ENCODE assay signal across 27 cellular contexts in the genomic region with DNA sequence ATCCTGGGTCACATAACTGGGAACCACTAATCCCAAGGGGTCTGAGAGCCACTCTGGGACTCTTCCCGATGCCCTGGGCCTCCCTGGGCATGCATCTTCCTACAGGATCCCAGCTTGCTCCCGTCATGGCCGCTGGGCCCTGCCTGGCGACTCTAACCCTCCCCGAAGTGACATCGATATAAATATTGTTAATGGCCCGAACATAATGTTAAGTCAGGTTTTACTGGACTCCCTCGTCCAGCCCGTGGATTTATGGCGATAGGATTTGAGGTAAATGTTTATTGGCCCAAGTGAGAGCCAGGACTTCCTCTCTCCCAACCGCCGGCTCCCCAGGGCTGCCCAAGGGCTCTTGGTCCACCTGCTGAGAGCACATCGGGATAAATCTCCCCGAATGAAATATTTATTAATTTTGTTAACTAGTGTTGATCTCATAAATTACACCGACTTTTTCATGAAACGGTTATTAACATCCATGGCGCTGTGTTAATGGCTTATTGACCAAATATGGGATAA.
DNase-seq lines count a peak whose midpoint lies in the region; ATAC-seq, FAIRE-seq and TF ChIP-seq lines count a peak whose summit lies in the region.
"Had no signal": no experiment of that assay in that cellular context is flagged by ENCODE, and none has a peak within 500 bp of the region (broad histone marks: within the 10 kb centered on the region; RNA-seq: fewer than 3 reads in every experiment).

No MANE protein-coding gene starts in this region.

- no peak overlapping the region for H3K4me2 ChIP-seq in SK-N-SH

- CTCF ChIA-PET in SK-N-SH (lab: Yijun Ruan, JAX), result interaction anchor here (1.2 kb wide), 1 partner anchor 37 kb away, joined by 3 read pairs; no protein-coding TSS in a partner anchor
- CTCF ChIA-PET in CD8-positive, alpha-beta memory T cell (lab: Charles Lee), result no interaction called here

- H3F3A ChIP-seq in SK-N-SH (replicated peaks; ENCODE audit: insufficient read depth), result no peaks in the 10 kb centered on the region

- no peaks in the 10 kb centered on the region for H4K20me1 ChIP-seq in SK-N-SH (ENCODE audit: insufficient read depth)
- H4K20me1 ChIP-seq: BLaER1 treated with 17β-estradiol and CSF1 and Interleukin-3, amounts not matched to agents 10 nM and 100 nM had no signal

- peak; percentile 10 for DNase-seq in SK-N-SH
- DNase-seq in CD14-positive monocyte (ENCODE audit: low spot score), result peak; percentile 19
- peak; percentile 49 for DNase-seq in kidney
- DNase-seq in posterior vena cava (ENCODE audit: low spot score), result peak; percentile 69
- DNase-seq in NCI-H446 (lab: John Stamatoyannopoulos, UW), result no peak
- DNase-seq in CD8-positive, alpha-beta memory T cell, result no peak
- no peak for DNase-seq in NK-92 (lab: John Stamatoyannopoulos, UW; ENCODE audit: unreplicated experiment)
- DNase-seq: ACHN; Calu3; CD8-positive, alpha-beta T cell; DMS153; KG1; NCI-H1092 treated with DMSO at 0.1 percent for 48 hours; NCI-H1436 treated with DMSO at 0.1 percent for 48 hours; NCI-H2029; NCI-H2171; NCI-H345; NCI-H524 treated with DMSO at 0.1 percent for 48 hours; NCI-H82; SJCRH30 had no signal

- intact Hi-C loops in CD14-positive monocyte (cut with micrococcal nuclease), result no loop called here
- intact Hi-C loops in kidney (cut with DNase I), result no loop called here
- intact Hi-C loops in posterior vena cava (cut with DNase I), result no loop called here

- no peak overlapping the region for H3K9ac ChIP-seq in SK-N-SH
- no peak overlapping the region for H3K9ac ChIP-seq in kidney (ENCODE audit: low read length in 2 of 2)
- H3K9ac ChIP-seq: BLaER1 treated with 17β-estradiol and CSF1 and Interleukin-3, amounts not matched to agents 10 nM and 100 nM had no signal

- POLR2A ChIA-PET in SK-N-SH (lab: Yijun Ruan, JAX), result no interaction called here
- POLR2A ChIA-PET in CD8-positive, alpha-beta memory T cell (lab: Charles Lee), result no interaction called here

- no peak overlapping the region for H3K27ac Mint-ChIP-seq in CD14-positive monocyte
- H3K27ac Mint-ChIP-seq in CD8-positive, alpha-beta memory T cell, result peak overlapping the region in 1 of 8 donors; percentile 38
- H3K27ac Mint-ChIP-seq: CD8-positive, alpha-beta T cell; H9 had no signal

- H3K4me3 Mint-ChIP-seq in CD14-positive monocyte, result no peak overlapping the region
- no peak overlapping the region for H3K4me3 Mint-ChIP-seq in CD8-positive, alpha-beta memory T cell
- H3K4me3 Mint-ChIP-seq: CD8-positive, alpha-beta T cell; H9 had no signal

- H3K4me1 Mint-ChIP-seq in CD14-positive monocyte, result no peaks in the 10 kb centered on the region
- H3K4me1 Mint-ChIP-seq in CD8-positive, alpha-beta memory T cell, result no peaks in the 10 kb centered on the region

- H3K27me3 ChIP-seq in SK-N-SH (ENCODE audit: insufficient read depth), result no peaks in the 10 kb centered on the region
- H3K27me3 ChIP-seq in CD8-positive, alpha-beta memory T cell (ENCODE audit: insufficient read depth, low read length, poor library complexity, severe bottlenecking), result no peaks in the 10 kb centered on the region
- H3K27me3 ChIP-seq: BLaER1 treated with 17β-estradiol and CSF1 and Interleukin-3, amounts not matched to agents 10 nM and 100 nM; Peyer's patch; SJCRH30 had no signal

- no peak for FAIRE-seq in kidney (lab: Jason Lieb, UNC)
- FAIRE-seq: GM12892 had no signal

- no peaks in the 10 kb centered on the region for H3K36me3 Mint-ChIP-seq in CD14-positive monocyte
- no peaks in the 10 kb centered on the region for H3K36me3 Mint-ChIP-seq in CD8-positive, alpha-beta memory T cell
- H3K36me3 Mint-ChIP-seq: CD8-positive, alpha-beta T cell had no signal

- H3K4me3 ChIP-seq in SK-N-SH (ENCODE audit: low read depth in 2 of 2, low read length in 1 of 2) (no peak overlapping the region), kidney (ENCODE audit: low read length in 2 of 2) (no peak overlapping the region)
- no peak overlapping the region for H3K4me3 ChIP-seq in CD8-positive, alpha-beta memory T cell (ENCODE audit: low read length)
- H3K4me3 ChIP-seq: BLaER1 treated with 17β-estradiol and CSF1 and Interleukin-3, amounts not matched to agents 10 nM and 100 nM; Peyer's patch; SJCRH30 had no signal

- H3K9me3 ChIP-seq in SK-N-SH (no peaks in the 10 kb centered on the region), kidney (ENCODE audit: control insufficient read depth in 1 of 2, low read length in 2 of 2) (no peaks in the 10 kb centered on the region)
- H3K9me3 ChIP-seq in CD8-positive, alpha-beta memory T cell (ENCODE audit: low read length), result no peaks in the 10 kb centered on the region
- H3K9me3 ChIP-seq: BLaER1 treated with 17β-estradiol and CSF1 and Interleukin-3, amounts not matched to agents 10 nM and 100 nM; Peyer's patch; SJCRH30 had no signal

- TF ChIP-seq RAD21 in SK-N-SH (IDR thresholded peaks at IDR 0.05; ENCODE audit: low read length), result no peak

- H3K4me1 ChIP-seq in SK-N-SH (ENCODE audit: control insufficient read depth in 1 of 2, insufficient read depth in 2 of 2, low read depth in 1 of 2, low read length in 1 of 2) (peaks cover 0 to 41% of the 10 kb centered on the region in 2 experiments; a peak in 1 of 4 replicates), kidney (ENCODE audit: control insufficient read depth in 1 of 2, insufficient read depth in 1 of 2, low read depth in 1 of 2, low read length in 2 of 2) (no peaks in the 10 kb centered on the region)
- H3K4me1 ChIP-seq in CD8-positive, alpha-beta memory T cell (ENCODE audit: insufficient read depth, low read length), result no peaks in the 10 kb centered on the region
- H3K4me1 ChIP-seq: Peyer's patch, SJCRH30 had no signal

- H3K36me3 ChIP-seq in SK-N-SH (replicated peaks in 1 of 2; ENCODE audit: control insufficient read depth in 1 of 2, insufficient read depth in 2 of 2, low read length in 1 of 2) (no peaks in the 10 kb centered on the region), kidney (ENCODE audit: control insufficient read depth in 1 of 2, insufficient read depth in 2 of 2, low read length in 2 of 2) (no peaks in the 10 kb centered on the region)
- no peaks in the 10 kb centered on the region for H3K36me3 ChIP-seq in CD8-positive, alpha-beta memory T cell (ENCODE audit: insufficient read depth, low read length)
- H3K36me3 ChIP-seq: BLaER1 treated with 17β-estradiol and CSF1 and Interleukin-3, amounts not matched to agents 10 nM and 100 nM; Peyer's patch; SJCRH30 had no signal

- H2AFZ ChIP-seq in SK-N-SH (ENCODE audit: low read depth), result no peak overlapping the region

- H3K27me3 Mint-ChIP-seq in CD14-positive monocyte (ENCODE audit: low read depth in 3 of 3), result peaks cover 0 to 4% (median 2%) of the 10 kb centered on the region in 3 donors
- peaks cover under 1 to 10% of the 10 kb centered on the region in 2 donors for H3K27me3 Mint-ChIP-seq in CD8-positive, alpha-beta memory T cell

- no peaks in the 10 kb centered on the region for H3K9me2 ChIP-seq in SK-N-SH

- no peak for TF ChIP-seq CTCF in SK-N-SH (IDR thresholded peaks at IDR 0.05)
- TF ChIP-seq CTCF in CD14-positive monocyte (IDR thresholded peaks at IDR 0.05), result no peak
- no peak for TF ChIP-seq CTCF in kidney (IDR thresholded peaks at IDR 0.05; ENCODE audit: borderline replicate concordance, extremely low read depth, insufficient read depth)

- WGBS in SK-N-SH (ENCODE audit: low lambda C conversion rate), result 87% methylated on average over 17 of the region's 17 CpGs

- TF ChIP-seq EP300 in SK-N-SH (IDR thresholded peaks at IDR 0.05; ENCODE audit: borderline replicate concordance in 1 of 2, low read depth in 1 of 2, low read length in 1 of 2), result no peak

- H3K79me2 ChIP-seq in SK-N-SH (ENCODE audit: insufficient read depth), result no peaks in the 10 kb centered on the region

- no peak for ATAC-seq in SK-N-SH treated with all-trans-retinoic acid at 6 μM for 48 hours
- ATAC-seq: CD8-positive, alpha-beta T cell had no signal

- peaks cover 0 to 2% (median 0%) of the 10 kb centered on the region in 7 donors for H3K9me3 Mint-ChIP-seq in CD14-positive monocyte
- H3K9me3 Mint-ChIP-seq in CD8-positive, alpha-beta memory T cell, result no peaks in the 10 kb centered on the region
- H3K9me3 Mint-ChIP-seq: CD8-positive, alpha-beta T cell; H9 had no signal

- H3K27ac ChIP-seq in SK-N-SH (ENCODE audit: low read depth in 2 of 2, low read length in 1 of 2) (no peak overlapping the region), kidney (ENCODE audit: low read depth in 2 of 2, low read length in 2 of 2) (no peak overlapping the region)
- no peak overlapping the region for H3K27ac ChIP-seq in CD8-positive, alpha-beta memory T cell (ENCODE audit: low read depth, low read length)
- H3K27ac ChIP-seq: 22Rv1; BLaER1 treated with 17β-estradiol and CSF1 and Interleukin-3, amounts not matched to agents 10 nM and 100 nM; HL-60; Peyer's patch; SJCRH30 had no signal

TF ChIP-seq in SK-N-SH, 30 proteins besides CTCF, POLR2A, EP300 and RAD21 (continues in another document):
- no peak for TF ChIP-seq NRF1 (IDR thresholded peaks at IDR 0.05; ENCODE audit: low read depth, low read length)
- TF ChIP-seq NFIC (IDR thresholded peaks at IDR 0.05; ENCODE audit: borderline replicate concordance), result no peak
- TF ChIP-seq, protein P1, sequence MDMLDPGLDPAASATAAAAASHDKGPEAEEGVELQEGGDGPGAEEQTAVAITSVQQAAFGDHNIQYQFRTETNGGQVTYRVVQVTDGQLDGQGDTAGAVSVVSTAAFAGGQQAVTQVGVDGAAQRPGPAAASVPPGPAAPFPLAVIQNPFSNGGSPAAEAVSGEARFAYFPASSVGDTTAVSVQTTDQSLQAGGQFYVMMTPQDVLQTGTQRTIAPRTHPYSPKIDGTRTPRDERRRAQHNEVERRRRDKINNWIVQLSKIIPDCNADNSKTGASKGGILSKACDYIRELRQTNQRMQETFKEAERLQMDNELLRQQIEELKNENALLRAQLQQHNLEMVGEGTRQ (IDR thresholded peaks at IDR 0.05; ENCODE audit: borderline replicate concordance, low read depth, low read length), result no peak
- TF ChIP-seq RCOR1 (IDR thresholded peaks at IDR 0.05; ENCODE audit: low read length), result no peak
- no peak for TF ChIP-seq SMC3 (IDR thresholded peaks at IDR 0.05; ENCODE audit: low read depth, low read length)
- no peak for TF ChIP-seq FOXM1 (IDR thresholded peaks at IDR 0.05; ENCODE audit: low read depth)

TF ChIP-seq in SK-N-SH treated with all-trans-retinoic acid at 6 μM for 48 hours, 23 proteins besides CTCF, POLR2A, EP300 and RAD21 (continues in another document):
- TF ChIP-seq RARB (CRISPR knock-in tag; IDR thresholded peaks at IDR 0.05) (no peak), ZC3H10 (CRISPR knock-in tag; IDR thresholded peaks at IDR 0.05) (no peak)

Comparison
In these comparisons a context has a peak if more than half of its experiments do, and no peak if none do; other contexts are left out.
1. DNase-seq: peak in SK-N-SH (single experiment), CD14-positive monocyte (single experiment), kidney (single experiment) and posterior vena cava (single experiment); none in NCI-H446 (0 of 2), CD8-positive, alpha-beta memory T cell (0 of 5) and NK-92 (single experiment).